10 cellular contexts compared by ENCODE assay signal in the genomic region with DNA sequence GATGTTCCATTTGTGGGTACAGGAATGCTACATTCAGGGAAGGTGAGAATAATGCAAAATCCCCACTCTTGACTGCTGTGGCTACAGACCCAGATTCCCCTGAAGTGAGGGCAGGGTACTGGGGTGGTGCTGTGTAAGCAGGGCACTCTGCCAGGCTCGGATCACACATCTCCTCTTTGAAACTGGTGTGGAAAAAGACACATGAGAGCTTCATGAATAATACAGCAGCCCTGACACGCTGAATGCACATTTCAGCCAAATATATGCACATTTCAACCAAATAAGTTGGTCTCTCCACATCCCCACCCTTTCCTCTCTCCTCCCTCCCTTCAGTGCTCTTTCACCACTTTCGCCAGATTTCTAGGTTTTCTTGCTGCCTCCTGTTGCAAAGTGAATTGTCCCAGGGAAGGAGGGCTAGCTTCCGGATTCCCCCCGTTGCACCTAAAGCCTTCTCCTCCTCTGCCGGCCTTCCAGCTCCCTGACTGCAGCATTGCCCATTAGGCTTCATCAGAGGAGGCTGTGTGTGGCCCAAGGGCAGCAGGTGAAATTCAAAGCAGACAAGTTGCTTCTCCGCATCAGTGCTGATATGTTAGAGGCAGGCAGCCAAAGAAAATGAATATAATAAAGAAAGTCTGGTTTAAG.
DNase-seq lines count a peak whose midpoint lies in the region; ATAC-seq and TF ChIP-seq lines count a peak whose summit lies in the region.
"Had no signal": no experiment of that assay in that cellular context is flagged by ENCODE, and none has a peak within 500 bp of the region (broad histone marks: within the 10 kb centered on the region; RNA-seq: fewer than 3 reads in every experiment).

No MANE protein-coding gene starts in this region.

- ATAC-seq in GM18868 (IDR thresholded peaks at IDR 0.05; ENCODE audit: unreplicated experiment) (peak; percentile 38), GM23338 (peak; percentile 26; the same call in 1 of the 3 replicates), HG03521 (IDR thresholded peaks at IDR 0.05; ENCODE audit: unreplicated experiment) (peak; percentile 27)
- ATAC-seq: activated T-cell treated with anti-CD3 and anti-CD28 coated beads, Interleukin-2, amount 50 U/mL, for 72 hours had no signal

- no peak overlapping the region for H3K27ac Mint-ChIP-seq in GM23338
- H3K27ac Mint-ChIP-seq: activated T-cell treated with anti-CD3 and anti-CD28 coated beads, Interleukin-2, amount 50 U/mL, for 72 hours had no signal

- peak overlapping the region; percentile 5 to 10 for H3K9ac ChIP-seq in mucosa of rectum (ENCODE audit: low read depth in 1 of 2, low read length in 2 of 2)

- H3K4me3 ChIP-seq in GM23338, result no peak overlapping the region
- peak overlapping the region; percentile 22 to 46 for H3K4me3 ChIP-seq in mucosa of rectum (ENCODE audit: low read length in 2 of 2)
- H3K4me3 ChIP-seq: vagina had no signal

- H3K4me1 Mint-ChIP-seq in GM23338, result peaks cover 35% of the 10 kb centered on the region

- no peaks in the 10 kb centered on the region for H4K20me1 ChIP-seq in GM23338 (replicated peaks; ENCODE audit: insufficient read depth)

- no peaks in the 10 kb centered on the region for H3K9me2 ChIP-seq in GM23338 (ENCODE audit: insufficient read depth)

- no peaks in the 10 kb centered on the region for H3K36me3 Mint-ChIP-seq in GM23338 (ENCODE audit: low read depth)

- no peak for DNase-seq in GM23338 (ENCODE audit: low spot score)
- DNase-seq in T-helper 2 cell, result no peak
- no peak for DNase-seq in stimulated activated CD4-positive, alpha-beta T cell treated with anti-CD3 and anti-CD28 coated beads, Interleukin-12 subunit alpha, Interleukin-12 subunit beta, amount 100 ng/mL, for 4 hours
- DNase-seq in T-helper 1 cell, result no peak
- DNase-seq in stimulated activated naive CD4-positive, alpha-beta T cell treated with Interleukin-2 at 50 U/mL for 16 hours (lab: John Stamatoyannopoulos, UW), result no peak
- DNase-seq: activated T-cell treated with anti-CD3 and anti-CD28 coated beads, Interleukin-2, amount 50 U/mL, for 72 hours had no signal

- peak overlapping the region; percentile 4; the same call in 1 of the 2 replicates for H3K4me2 ChIP-seq in GM23338

- H3K4me1 ChIP-seq in GM23338 (ENCODE audit: insufficient read depth), result peaks cover 29% of the 10 kb centered on the region
- H3K4me1 ChIP-seq in mucosa of rectum (ENCODE audit: control insufficient read depth in 2 of 2, insufficient read depth in 2 of 2, low read length in 2 of 2), result peaks cover 13 to 26% of the 10 kb centered on the region in 2 donors

- no peaks in the 10 kb centered on the region for H3K27me3 ChIP-seq in GM23338 (ENCODE audit: insufficient read depth)
- H3K27me3 ChIP-seq in mucosa of rectum (ENCODE audit: control insufficient read depth in 2 of 2, insufficient read depth in 2 of 2, low read length in 2 of 2), result no peaks in the 10 kb centered on the region
- H3K27me3 ChIP-seq: vagina had no signal

- peaks cover 5% of the 10 kb centered on the region for H3K27me3 Mint-ChIP-seq in GM23338 (ENCODE audit: insufficient read depth, low read depth, poor library complexity)

- no peak overlapping the region for H2AFZ ChIP-seq in GM23338

- no peak overlapping the region for H3K4me3 Mint-ChIP-seq in GM23338
- H3K4me3 Mint-ChIP-seq: activated T-cell treated with anti-CD3 and anti-CD28 coated beads, Interleukin-2, amount 50 U/mL, for 72 hours had no signal

- no peaks in the 10 kb centered on the region; the same call in 2 of the 3 replicates for H3K9me3 Mint-ChIP-seq in GM23338
- H3K9me3 Mint-ChIP-seq: activated T-cell treated with anti-CD3 and anti-CD28 coated beads, Interleukin-2, amount 50 U/mL, for 72 hours had no signal

- H3K36me3 ChIP-seq in GM23338 (ENCODE audit: insufficient read depth), result no peaks in the 10 kb centered on the region
- no peaks in the 10 kb centered on the region for H3K36me3 ChIP-seq in mucosa of rectum (ENCODE audit: control insufficient read depth in 2 of 2, insufficient read depth in 2 of 2, low read length in 2 of 2)
- H3K36me3 ChIP-seq: vagina had no signal

- H3K27ac ChIP-seq in GM23338 (ENCODE audit: low read depth) (no peak overlapping the region), mucosa of rectum (ENCODE audit: low read depth in 2 of 2, low read length in 2 of 2) (peak overlapping the region; percentile 17 to 64)
- H3K27ac ChIP-seq: vagina had no signal

- TF ChIP-seq CTCF in GM23338 (conservative IDR thresholded peaks at IDR 0.05; ENCODE audit: low read depth in 2 of 2), result no peak

- no peaks in the 10 kb centered on the region for H3K9me3 ChIP-seq in mucosa of rectum (ENCODE audit: control insufficient read depth in 2 of 2, low read length in 2 of 2)
- H3K9me3 ChIP-seq: vagina had no signal

- H3K79me2 ChIP-seq in GM23338 (replicated peaks; ENCODE audit: insufficient read depth), result no peaks in the 10 kb centered on the region

- no peaks in the 10 kb centered on the region for H3F3A ChIP-seq in GM23338 (replicated peaks; ENCODE audit: low read depth)

TF ChIP-seq in GM23338, 12 proteins besides CTCF, POLR2A, EP300 and RAD21 (continues in another document):
- TF ChIP-seq NANOG (IDR thresholded peaks at IDR 0.05; ENCODE audit: borderline replicate concordance) (no peak), EZH2 (IDR thresholded peaks at IDR 0.05; ENCODE audit: low read depth, unreplicated experiment) (no peak), POLR2AphosphoS5 (IDR thresholded peaks at IDR 0.05; ENCODE audit: low read depth) (no peak), EZH2phosphoT487 (IDR thresholded peaks at IDR 0.05; ENCODE audit: unreplicated experiment) (no peak), ZNF114 (CRISPR knock-in tag; IDR thresholded peaks at IDR 0.05) (no peak)
- TF ChIP-seq, protein P1, sequence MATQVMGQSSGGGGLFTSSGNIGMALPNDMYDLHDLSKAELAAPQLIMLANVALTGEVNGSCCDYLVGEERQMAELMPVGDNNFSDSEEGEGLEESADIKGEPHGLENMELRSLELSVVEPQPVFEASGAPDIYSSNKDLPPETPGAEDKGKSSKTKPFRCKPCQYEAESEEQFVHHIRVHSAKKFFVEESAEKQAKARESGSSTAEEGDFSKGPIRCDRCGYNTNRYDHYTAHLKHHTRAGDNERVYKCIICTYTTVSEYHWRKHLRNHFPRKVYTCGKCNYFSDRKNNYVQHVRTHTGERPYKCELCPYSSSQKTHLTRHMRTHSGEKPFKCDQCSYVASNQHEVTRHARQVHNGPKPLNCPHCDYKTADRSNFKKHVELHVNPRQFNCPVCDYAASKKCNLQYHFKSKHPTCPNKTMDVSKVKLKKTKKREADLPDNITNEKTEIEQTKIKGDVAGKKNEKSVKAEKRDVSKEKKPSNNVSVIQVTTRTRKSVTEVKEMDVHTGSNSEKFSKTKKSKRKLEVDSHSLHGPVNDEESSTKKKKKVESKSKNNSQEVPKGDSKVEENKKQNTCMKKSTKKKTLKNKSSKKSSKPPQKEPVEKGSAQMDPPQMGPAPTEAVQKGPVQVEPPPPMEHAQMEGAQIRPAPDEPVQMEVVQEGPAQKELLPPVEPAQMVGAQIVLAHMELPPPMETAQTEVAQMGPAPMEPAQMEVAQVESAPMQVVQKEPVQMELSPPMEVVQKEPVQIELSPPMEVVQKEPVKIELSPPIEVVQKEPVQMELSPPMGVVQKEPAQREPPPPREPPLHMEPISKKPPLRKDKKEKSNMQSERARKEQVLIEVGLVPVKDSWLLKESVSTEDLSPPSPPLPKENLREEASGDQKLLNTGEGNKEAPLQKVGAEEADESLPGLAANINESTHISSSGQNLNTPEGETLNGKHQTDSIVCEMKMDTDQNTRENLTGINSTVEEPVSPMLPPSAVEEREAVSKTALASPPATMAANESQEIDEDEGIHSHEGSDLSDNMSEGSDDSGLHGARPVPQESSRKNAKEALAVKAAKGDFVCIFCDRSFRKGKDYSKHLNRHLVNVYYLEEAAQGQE (IDR thresholded peaks at IDR 0.05; ENCODE audit: unreplicated experiment), result no peak
